ENCODE assay signal across 8 cellular contexts in the genomic region with DNA sequence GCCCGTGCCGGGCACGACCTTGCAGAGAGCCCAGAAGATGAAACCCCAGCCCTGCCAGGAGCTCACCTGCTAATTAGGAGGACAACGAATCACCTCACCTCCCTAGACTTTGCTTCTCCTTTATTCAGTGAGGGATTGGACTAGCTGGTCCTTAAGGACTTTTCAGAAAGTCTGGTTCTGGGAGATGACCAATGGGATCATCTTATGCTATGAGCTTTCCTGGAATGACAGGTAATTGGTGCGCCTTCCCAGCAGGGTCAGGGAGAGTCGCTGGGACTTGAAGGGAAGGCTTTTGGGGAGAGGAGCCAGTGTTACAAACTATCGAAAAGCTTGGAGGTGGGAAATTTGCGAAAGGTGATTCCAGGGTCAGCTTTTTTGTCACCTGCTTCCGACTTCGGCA.
DNase-seq lines count a peak whose midpoint lies in the region; ATAC-seq and TF ChIP-seq lines count a peak whose summit lies in the region.
"Not testable (repeated sequence)": the region's sequence is repeated elsewhere in the genome, so short reads cannot be mapped to it uniquely, and the experiment has no call there.

No MANE protein-coding gene starts in this region.

- intact Hi-C loops in HCT116 (cut with micrococcal nuclease); left ventricle myocardium superior (cut with micrococcal nuclease); spleen (cut with DNase I; ENCODE audit: low total_unique reads): not testable (repeated sequence)

- not testable (repeated sequence) for TF ChIP-seq RAD21 in HCT116 (IDR thresholded peaks at IDR 0.05; ENCODE audit: low read depth)

- 28 to 74% (median 59%) methylated on average over 6 to 8 of the region's 10 CpGs for WGBS in spleen, 5 donors

- not testable (repeated sequence) for H3K9me3 ChIP-seq in BLaER1; HCT116 (ENCODE audit: control insufficient read depth in 1 of 2, insufficient read depth in 1 of 2, low read depth in 1 of 2, low read length in 2 of 2); muscle layer of colon (ENCODE audit: low read length); spleen

- not testable (repeated sequence) for H3K27me3 Mint-ChIP-seq in activated CD4-positive, alpha-beta T cell treated with anti-CD3 and anti-CD28 coated beads, Interleukin-2, amount 10 ng/mL, durations not matched to agents 7 days and 5 days

- H3K9me3 Mint-ChIP-seq in activated CD4-positive, alpha-beta T cell treated with anti-CD3 and anti-CD28 coated beads, Interleukin-2, amount 10 ng/mL, durations not matched to agents 7 days and 5 days: not testable (repeated sequence)

- peaks cover 26% of the 10 kb centered on the region for H3K4me1 Mint-ChIP-seq in activated CD4-positive, alpha-beta T cell treated with anti-CD3 and anti-CD28 coated beads, Interleukin-2, amount 10 ng/mL, durations not matched to agents 7 days and 5 days

- peak overlapping the region; percentile 75 for H3K4me3 ChIP-seq in BLaER1
- H3K4me3 ChIP-seq in HCT116 (replicated peaks in 1 of 2; ENCODE audit: low read depth in 1 of 2, low read length in 2 of 2): peak overlapping the region; percentile 57 to 64
- peak overlapping the region; percentile 50 to 63 for H3K4me3 ChIP-seq in muscle layer of colon (ENCODE audit: low read depth in 1 of 2, low read length in 2 of 2)
- peak overlapping the region; percentile 48 to 83 (median 58) for H3K4me3 ChIP-seq in spleen

- ATAC-seq in HCT116: peak; percentile 35
- ATAC-seq in left ventricle myocardium superior: peak; percentile 4

- peak overlapping the region; percentile 79 for H3K9ac ChIP-seq in BLaER1
- peak overlapping the region; percentile 68 for H3K9ac ChIP-seq in HCT116 (ENCODE audit: low read length)
- not testable (repeated sequence) for H3K9ac ChIP-seq in muscle layer of colon (ENCODE audit: low read length)

- H3K4me1 ChIP-seq in BLaER1 (peaks cover 16% of the 10 kb centered on the region), spleen (peaks cover 0 to 20% (median 7%) of the 10 kb centered on the region in 6 donors)
- H3K4me1 ChIP-seq in HCT116 (ENCODE audit: control insufficient read depth in 1 of 2, insufficient read depth in 2 of 2, low read length in 2 of 2); muscle layer of colon (ENCODE audit: insufficient read depth, low read length): not testable (repeated sequence)

- peak overlapping the region; percentile 54 for H2AFZ ChIP-seq in HCT116 (ENCODE audit: low read depth, low read length, poor library complexity, severe bottlenecking)

- H3K36me3 Mint-ChIP-seq in activated CD4-positive, alpha-beta T cell treated with anti-CD3 and anti-CD28 coated beads, Interleukin-2, amount 10 ng/mL, durations not matched to agents 7 days and 5 days (ENCODE audit: low read depth): peaks cover 12% of the 10 kb centered on the region

- DNase-seq in HCT116 (ENCODE audit: low read depth, low spot score) (peak; percentile 24), NCI-H510A treated with DMSO at 0.1 percent for 48 hours (lab: John Stamatoyannopoulos, UW) (peak; percentile 1), cerebellar cortex (ENCODE audit: low spot score) (peak; percentile 9)
- DNase-seq in activated CD4-positive, alpha-beta T cell treated with anti-CD3 and anti-CD28 coated beads, Interleukin-2, amount 10 ng/mL, durations not matched to agents 7 days and 5 days; left ventricle myocardium superior; spleen: not testable (repeated sequence)

- H3K79me2 ChIP-seq in HCT116 (ENCODE audit: insufficient read depth, low read length): not testable (repeated sequence)

- H3K9me2 ChIP-seq in HCT116 (ENCODE audit: insufficient read depth): not testable (repeated sequence)

- CTCF ChIA-PET in HCT116 (lab: Charles Lee); activated CD4-positive, alpha-beta T cell treated with anti-CD3 and anti-CD28 coated beads, Interleukin-2, amount 10 ng/mL, durations not matched to agents 7 days and 5 days (lab: Charles Lee): not testable (repeated sequence)

- H4K20me1 ChIP-seq in BLaER1; HCT116 (ENCODE audit: insufficient read depth): not testable (repeated sequence)

- H3K4me2 ChIP-seq in BLaER1 (peak overlapping the region; percentile 77), HCT116 (ENCODE audit: low read length) (peak overlapping the region; percentile 82)

- not testable (repeated sequence) for H3K36me3 ChIP-seq in BLaER1; HCT116 (ENCODE audit: control insufficient read depth in 1 of 2, insufficient read depth in 2 of 2, low read length in 2 of 2); muscle layer of colon (ENCODE audit: insufficient read depth, low read length); spleen

- peak overlapping the region; percentile 93 for H3K27ac Mint-ChIP-seq in activated CD4-positive, alpha-beta T cell treated with anti-CD3 and anti-CD28 coated beads, Interleukin-2, amount 10 ng/mL, durations not matched to agents 7 days and 5 days

- not testable (repeated sequence) for H3K27ac ChIP-seq in BLaER1; muscle layer of colon (ENCODE audit: low read depth, low read length)
- peak overlapping the region; percentile 72 for H3K27ac ChIP-seq in HCT116 (ENCODE audit: low read depth, low read length)
- peak overlapping the region in 4 of 8 donors; percentile 63 to 73 (median 68) for H3K27ac ChIP-seq in spleen

- POLR2A ChIA-PET in HCT116 (lab: Charles Lee): not testable (repeated sequence)
- POLR2A ChIA-PET in activated CD4-positive, alpha-beta T cell treated with anti-CD3 and anti-CD28 coated beads, Interleukin-2, amount 10 ng/mL, durations not matched to agents 7 days and 5 days (lab: Charles Lee): interaction anchor here (0.6 kb wide), 1 partner anchor 87 kb away, joined by 14 read pairs; no protein-coding TSS in a partner anchor

- TF ChIP-seq POLR2A in HCT116 (IDR thresholded peaks at IDR 0.05; ENCODE audit: borderline replicate concordance, extremely low read depth, insufficient read depth, insufficient read length); spleen (IDR thresholded peaks at IDR 0.05): not testable (repeated sequence)

- peak overlapping the region; percentile 90 for H3K4me3 Mint-ChIP-seq in activated CD4-positive, alpha-beta T cell treated with anti-CD3 and anti-CD28 coated beads, Interleukin-2, amount 10 ng/mL, durations not matched to agents 7 days and 5 days

- TSS peak; percentile 80 for BruUV-seq in HCT116 (replicated peaks; lab: Mats Ljungman, UMichigan)

- RAD21 ChIA-PET in HCT116 (lab: Charles Lee; ENCODE audit: low non-redundant PET in 1 of 2, low total read pairs in 2 of 2, uncharacterized antibody in 2 of 2, unreplicated experiment in 2 of 2): not testable (repeated sequence)

- not testable (repeated sequence) for TF ChIP-seq CTCF in HCT116 (IDR thresholded peaks at IDR 0.05 in 2 of 3, conservative IDR thresholded peaks at IDR 0.05 in 1 of 3; ENCODE audit: borderline replicate concordance in 1 of 3, insufficient read depth in 1 of 3, low read depth in 2 of 3, low read length in 2 of 3); spleen (IDR thresholded peaks at IDR 0.05 in 8 of 11, conservative IDR thresholded peaks at IDR 0.05 in 3 of 11)

- not testable (repeated sequence) for H3K27me3 ChIP-seq in BLaER1; HCT116 (ENCODE audit: insufficient read depth, low read length); muscle layer of colon (ENCODE audit: control insufficient read depth in 1 of 2, insufficient read depth in 2 of 2, low read length in 2 of 2); spleen (replicated peaks in 1 of 7)

TF ChIP-seq in HCT116, 20 proteins besides CTCF, POLR2A, EP300 and RAD21:
- 0 out of 2 replicates have a peak, but pooled peaks have one; percentile 2 for TF ChIP-seq CBX3 (IDR thresholded peaks at IDR 0.05; ENCODE audit: low read depth)
